Comparison of ENCODE assay signal across 1 cellular context in the genomic region with DNA sequence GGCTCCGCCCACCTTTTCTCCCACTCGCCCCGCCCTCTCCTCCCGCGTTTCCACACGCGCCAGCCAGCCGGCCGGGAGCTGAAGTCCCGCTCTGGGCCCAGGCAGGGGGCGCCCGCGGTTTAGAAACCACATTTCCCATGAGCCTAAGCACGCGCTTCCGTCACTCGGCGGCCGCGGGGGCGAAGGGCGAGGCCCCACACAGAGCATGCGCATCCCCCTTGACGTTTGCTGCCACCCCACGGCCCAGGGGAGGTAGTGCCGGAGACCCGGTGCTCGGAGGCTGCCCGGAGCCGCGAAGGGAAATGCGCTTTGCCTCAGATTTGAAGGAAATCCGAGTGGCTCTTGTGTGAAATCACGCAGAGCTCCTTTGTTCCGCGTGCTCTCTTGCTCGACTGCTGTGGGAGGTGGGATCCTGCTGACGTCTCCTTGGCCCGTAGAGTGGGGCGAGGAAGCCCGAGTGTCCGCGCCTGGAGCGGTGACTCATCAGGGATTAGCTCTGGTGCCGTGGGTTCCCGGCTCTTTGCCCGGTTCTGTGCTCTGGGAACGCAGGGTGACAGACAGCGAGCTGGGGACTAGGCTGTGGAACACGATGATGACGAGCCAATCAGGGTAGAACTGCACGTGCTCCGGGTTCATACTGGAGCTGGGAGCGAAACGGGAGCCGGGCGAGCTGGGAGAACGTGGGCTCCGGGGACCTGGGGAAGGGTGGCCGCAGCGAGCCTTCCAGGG.
TF ChIP-seq lines count a peak whose summit lies in the region.

No MANE protein-coding gene starts in this region.

TF ChIP-seq in HepG2, 621 proteins besides CTCF, POLR2A, EP300 and RAD21 (continued from another document and continues in another):
- TF ChIP-seq, protein P1, sequence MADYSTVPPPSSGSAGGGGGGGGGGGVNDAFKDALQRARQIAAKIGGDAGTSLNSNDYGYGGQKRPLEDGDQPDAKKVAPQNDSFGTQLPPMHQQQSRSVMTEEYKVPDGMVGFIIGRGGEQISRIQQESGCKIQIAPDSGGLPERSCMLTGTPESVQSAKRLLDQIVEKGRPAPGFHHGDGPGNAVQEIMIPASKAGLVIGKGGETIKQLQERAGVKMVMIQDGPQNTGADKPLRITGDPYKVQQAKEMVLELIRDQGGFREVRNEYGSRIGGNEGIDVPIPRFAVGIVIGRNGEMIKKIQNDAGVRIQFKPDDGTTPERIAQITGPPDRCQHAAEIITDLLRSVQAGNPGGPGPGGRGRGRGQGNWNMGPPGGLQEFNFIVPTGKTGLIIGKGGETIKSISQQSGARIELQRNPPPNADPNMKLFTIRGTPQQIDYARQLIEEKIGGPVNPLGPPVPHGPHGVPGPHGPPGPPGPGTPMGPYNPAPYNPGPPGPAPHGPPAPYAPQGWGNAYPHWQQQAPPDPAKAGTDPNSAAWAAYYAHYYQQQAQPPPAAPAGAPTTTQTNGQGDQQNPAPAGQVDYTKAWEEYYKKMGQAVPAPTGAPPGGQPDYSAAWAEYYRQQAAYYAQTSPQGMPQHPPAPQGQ (CRISPR knock-in tag; IDR thresholded peaks at IDR 0.05; ENCODE audit: borderline replicate concordance), result no peak
- TF ChIP-seq ZNF780A (CRISPR knock-in tag; IDR thresholded peaks at IDR 0.05), result no peak
- TF ChIP-seq NR2F6 (IDR thresholded peaks at IDR 0.05), result no peak
- TF ChIP-seq NR2F6 (CRISPR knock-in tag; IDR thresholded peaks at IDR 0.05), result peak; percentile 19; the same call in 1 of the 2 replicates
- peak; percentile 52; the same call in 1 of the 2 replicates for TF ChIP-seq REL (CRISPR knock-in tag; conservative IDR thresholded peaks at IDR 0.05)
- TF ChIP-seq ZNF33B (CRISPR knock-in tag; IDR thresholded peaks at IDR 0.05), result peak; percentile 56; the same call in 1 of the 2 replicates
- no peak for TF ChIP-seq CC2D1A (CRISPR knock-in tag; IDR thresholded peaks at IDR 0.05)
- TF ChIP-seq RBM22 (optimal IDR thresholded peaks at IDR 0.05; ENCODE audit: low read length), result no peak
- TF ChIP-seq ZNF451 (CRISPR knock-in tag; IDR thresholded peaks at IDR 0.05), result peak; percentile 18; the same call in 1 of the 2 replicates
- TF ChIP-seq ZNF878 (CRISPR knock-in tag; IDR thresholded peaks at IDR 0.05), result peak; percentile 37; the same call in 1 of the 2 replicates
- TF ChIP-seq, protein P2, sequence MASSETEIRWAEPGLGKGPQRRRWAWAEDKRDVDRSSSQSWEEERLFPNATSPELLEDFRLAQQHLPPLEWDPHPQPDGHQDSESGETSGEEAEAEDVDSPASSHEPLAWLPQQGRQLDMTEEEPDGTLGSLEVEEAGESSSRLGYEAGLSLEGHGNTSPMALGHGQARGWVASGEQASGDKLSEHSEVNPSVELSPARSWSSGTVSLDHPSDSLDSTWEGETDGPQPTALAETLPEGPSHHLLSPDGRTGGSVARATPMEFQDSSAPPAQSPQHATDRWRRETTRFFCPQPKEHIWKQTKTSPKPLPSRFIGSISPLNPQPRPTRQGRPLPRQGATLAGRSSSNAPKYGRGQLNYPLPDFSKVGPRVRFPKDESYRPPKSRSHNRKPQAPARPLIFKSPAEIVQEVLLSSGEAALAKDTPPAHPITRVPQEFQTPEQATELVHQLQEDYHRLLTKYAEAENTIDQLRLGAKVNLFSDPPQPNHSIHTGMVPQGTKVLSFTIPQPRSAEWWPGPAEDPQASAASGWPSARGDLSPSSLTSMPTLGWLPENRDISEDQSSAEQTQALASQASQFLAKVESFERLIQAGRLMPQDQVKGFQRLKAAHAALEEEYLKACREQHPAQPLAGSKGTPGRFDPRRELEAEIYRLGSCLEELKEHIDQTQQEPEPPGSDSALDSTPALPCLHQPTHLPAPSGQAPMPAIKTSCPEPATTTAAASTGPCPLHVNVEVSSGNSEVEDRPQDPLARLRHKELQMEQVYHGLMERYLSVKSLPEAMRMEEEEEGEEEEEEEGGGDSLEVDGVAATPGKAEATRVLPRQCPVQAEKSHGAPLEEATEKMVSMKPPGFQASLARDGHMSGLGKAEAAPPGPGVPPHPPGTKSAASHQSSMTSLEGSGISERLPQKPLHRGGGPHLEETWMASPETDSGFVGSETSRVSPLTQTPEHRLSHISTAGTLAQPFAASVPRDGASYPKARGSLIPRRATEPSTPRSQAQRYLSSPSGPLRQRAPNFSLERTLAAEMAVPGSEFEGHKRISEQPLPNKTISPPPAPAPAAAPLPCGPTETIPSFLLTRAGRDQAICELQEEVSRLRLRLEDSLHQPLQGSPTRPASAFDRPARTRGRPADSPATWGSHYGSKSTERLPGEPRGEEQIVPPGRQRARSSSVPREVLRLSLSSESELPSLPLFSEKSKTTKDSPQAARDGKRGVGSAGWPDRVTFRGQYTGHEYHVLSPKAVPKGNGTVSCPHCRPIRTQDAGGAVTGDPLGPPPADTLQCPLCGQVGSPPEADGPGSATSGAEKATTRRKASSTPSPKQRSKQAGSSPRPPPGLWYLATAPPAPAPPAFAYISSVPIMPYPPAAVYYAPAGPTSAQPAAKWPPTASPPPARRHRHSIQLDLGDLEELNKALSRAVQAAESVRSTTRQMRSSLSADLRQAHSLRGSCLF (CRISPR knock-in tag; IDR thresholded peaks at IDR 0.05; ENCODE audit: borderline replicate concordance), result 0 out of 2 replicates have a peak, but pooled peaks have one; percentile 72
- TF ChIP-seq, protein P3, sequence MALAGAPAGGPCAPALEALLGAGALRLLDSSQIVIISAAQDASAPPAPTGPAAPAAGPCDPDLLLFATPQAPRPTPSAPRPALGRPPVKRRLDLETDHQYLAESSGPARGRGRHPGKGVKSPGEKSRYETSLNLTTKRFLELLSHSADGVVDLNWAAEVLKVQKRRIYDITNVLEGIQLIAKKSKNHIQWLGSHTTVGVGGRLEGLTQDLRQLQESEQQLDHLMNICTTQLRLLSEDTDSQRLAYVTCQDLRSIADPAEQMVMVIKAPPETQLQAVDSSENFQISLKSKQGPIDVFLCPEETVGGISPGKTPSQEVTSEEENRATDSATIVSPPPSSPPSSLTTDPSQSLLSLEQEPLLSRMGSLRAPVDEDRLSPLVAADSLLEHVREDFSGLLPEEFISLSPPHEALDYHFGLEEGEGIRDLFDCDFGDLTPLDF (CRISPR knock-in tag; IDR thresholded peaks at IDR 0.05), result no peak
- peak; percentile 55 for TF ChIP-seq ZNF124 (CRISPR knock-in tag; IDR thresholded peaks at IDR 0.05)
- TF ChIP-seq, protein P4, sequence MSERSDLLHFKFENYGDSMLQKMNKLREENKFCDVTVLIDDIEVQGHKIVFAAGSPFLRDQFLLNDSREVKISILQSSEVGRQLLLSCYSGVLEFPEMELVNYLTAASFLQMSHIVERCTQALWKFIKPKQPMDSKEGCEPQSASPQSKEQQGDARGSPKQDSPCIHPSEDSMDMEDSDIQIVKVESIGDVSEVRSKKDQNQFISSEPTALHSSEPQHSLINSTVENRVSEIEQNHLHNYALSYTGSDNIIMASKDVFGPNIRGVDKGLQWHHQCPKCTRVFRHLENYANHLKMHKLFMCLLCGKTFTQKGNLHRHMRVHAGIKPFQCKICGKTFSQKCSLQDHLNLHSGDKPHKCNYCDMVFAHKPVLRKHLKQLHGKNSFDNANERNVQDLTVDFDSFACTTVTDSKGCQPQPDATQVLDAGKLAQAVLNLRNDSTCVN (CRISPR knock-in tag; IDR thresholded peaks at IDR 0.05; ENCODE audit: borderline replicate concordance), result peak; percentile 81
- no peak for TF ChIP-seq SOX13 (IDR thresholded peaks at IDR 0.05)
- TF ChIP-seq SOX13 (CRISPR knock-in tag; conservative IDR thresholded peaks at IDR 0.05 in 1 of 2, IDR thresholded peaks at IDR 0.05 in 1 of 2), result peak in 1 of 2 experiments; percentile 58; a peak in 2 of 4 replicates
- TF ChIP-seq NCOA5 (CRISPR knock-in tag; IDR thresholded peaks at IDR 0.05), result no peak
- TF ChIP-seq, protein P5, sequence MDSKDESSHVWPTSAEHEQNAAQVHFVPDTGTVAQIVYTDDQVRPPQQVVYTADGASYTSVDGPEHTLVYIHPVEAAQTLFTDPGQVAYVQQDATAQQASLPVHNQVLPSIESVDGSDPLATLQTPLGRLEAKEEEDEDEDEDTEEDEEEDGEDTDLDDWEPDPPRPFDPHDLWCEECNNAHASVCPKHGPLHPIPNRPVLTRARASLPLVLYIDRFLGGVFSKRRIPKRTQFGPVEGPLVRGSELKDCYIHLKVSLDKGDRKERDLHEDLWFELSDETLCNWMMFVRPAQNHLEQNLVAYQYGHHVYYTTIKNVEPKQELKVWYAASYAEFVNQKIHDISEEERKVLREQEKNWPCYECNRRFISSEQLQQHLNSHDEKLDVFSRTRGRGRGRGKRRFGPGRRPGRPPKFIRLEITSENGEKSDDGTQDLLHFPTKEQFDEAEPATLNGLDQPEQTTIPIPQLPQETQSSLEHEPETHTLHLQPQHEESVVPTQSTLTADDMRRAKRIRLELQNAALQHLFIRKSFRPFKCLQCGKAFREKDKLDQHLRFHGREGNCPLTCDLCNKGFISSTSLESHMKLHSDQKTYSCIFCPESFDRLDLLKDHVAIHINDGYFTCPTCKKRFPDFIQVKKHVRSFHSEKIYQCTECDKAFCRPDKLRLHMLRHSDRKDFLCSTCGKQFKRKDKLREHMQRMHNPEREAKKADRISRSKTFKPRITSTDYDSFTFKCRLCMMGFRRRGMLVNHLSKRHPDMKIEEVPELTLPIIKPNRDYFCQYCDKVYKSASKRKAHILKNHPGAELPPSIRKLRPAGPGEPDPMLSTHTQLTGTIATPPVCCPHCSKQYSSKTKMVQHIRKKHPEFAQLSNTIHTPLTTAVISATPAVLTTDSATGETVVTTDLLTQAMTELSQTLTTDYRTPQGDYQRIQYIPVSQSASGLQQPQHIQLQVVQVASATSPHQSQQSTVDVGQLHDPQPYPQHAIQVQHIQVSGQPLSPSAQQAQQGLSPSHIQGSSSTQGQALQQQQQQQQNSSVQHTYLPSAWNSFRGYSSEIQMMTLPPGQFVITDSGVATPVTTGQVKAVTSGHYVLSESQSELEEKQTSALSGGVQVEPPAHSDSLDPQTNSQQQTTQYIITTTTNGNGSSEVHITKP (CRISPR knock-in tag; IDR thresholded peaks at IDR 0.05; ENCODE audit: low read depth), result 0 out of 2 replicates have a peak, but pooled peaks have one; percentile 27
- peak; percentile 1 for TF ChIP-seq ZNF589 (CRISPR knock-in tag; conservative IDR thresholded peaks at IDR 0.05)
- TF ChIP-seq, protein P6, sequence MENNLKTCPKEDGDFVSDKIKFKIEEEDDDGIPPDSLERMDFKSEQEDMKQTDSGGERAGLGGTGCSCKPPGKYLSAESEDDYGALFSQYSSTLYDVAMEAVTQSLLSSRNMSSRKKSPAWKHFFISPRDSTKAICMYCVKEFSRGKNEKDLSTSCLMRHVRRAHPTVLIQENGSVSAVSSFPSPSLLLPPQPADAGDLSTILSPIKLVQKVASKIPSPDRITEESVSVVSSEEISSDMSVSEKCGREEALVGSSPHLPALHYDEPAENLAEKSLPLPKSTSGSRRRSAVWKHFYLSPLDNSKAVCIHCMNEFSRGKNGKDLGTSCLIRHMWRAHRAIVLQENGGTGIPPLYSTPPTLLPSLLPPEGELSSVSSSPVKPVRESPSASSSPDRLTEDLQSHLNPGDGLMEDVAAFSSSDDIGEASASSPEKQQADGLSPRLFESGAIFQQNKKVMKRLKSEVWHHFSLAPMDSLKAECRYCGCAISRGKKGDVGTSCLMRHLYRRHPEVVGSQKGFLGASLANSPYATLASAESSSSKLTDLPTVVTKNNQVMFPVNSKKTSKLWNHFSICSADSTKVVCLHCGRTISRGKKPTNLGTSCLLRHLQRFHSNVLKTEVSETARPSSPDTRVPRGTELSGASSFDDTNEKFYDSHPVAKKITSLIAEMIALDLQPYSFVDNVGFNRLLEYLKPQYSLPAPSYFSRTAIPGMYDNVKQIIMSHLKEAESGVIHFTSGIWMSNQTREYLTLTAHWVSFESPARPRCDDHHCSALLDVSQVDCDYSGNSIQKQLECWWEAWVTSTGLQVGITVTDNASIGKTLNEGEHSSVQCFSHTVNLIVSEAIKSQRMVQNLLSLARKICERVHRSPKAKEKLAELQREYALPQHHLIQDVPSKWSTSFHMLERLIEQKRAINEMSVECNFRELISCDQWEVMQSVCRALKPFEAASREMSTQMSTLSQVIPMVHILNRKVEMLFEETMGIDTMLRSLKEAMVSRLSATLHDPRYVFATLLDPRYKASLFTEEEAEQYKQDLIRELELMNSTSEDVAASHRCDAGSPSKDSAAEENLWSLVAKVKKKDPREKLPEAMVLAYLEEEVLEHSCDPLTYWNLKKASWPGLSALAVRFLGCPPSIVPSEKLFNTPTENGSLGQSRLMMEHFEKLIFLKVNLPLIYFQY (CRISPR knock-in tag; IDR thresholded peaks at IDR 0.05; ENCODE audit: borderline replicate concordance), result no peak; the same call in 1 of the 2 replicates
- TF ChIP-seq HNRNPK (IDR thresholded peaks at IDR 0.05; ENCODE audit: low read depth, low read length, poor library complexity, severe bottlenecking), result peak; percentile 96
- TF ChIP-seq NR2C2 (CRISPR knock-in tag; IDR thresholded peaks at IDR 0.05; ENCODE audit: borderline replicate concordance), result peak; percentile 97
- no peak for TF ChIP-seq GATA4 (IDR thresholded peaks at IDR 0.05; ENCODE audit: borderline replicate concordance, low read depth)
- TF ChIP-seq, protein P7, sequence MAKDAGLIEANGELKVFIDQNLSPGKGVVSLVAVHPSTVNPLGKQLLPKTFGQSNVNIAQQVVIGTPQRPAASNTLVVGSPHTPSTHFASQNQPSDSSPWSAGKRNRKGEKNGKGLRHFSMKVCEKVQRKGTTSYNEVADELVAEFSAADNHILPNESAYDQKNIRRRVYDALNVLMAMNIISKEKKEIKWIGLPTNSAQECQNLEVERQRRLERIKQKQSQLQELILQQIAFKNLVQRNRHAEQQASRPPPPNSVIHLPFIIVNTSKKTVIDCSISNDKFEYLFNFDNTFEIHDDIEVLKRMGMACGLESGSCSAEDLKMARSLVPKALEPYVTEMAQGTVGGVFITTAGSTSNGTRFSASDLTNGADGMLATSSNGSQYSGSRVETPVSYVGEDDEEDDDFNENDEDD (CRISPR knock-in tag; IDR thresholded peaks at IDR 0.05; ENCODE audit: borderline replicate concordance), result peak; percentile 84; the same call in 1 of the 2 replicates
- 0 out of 2 replicates have a peak, but pooled peaks have one; percentile 44 for TF ChIP-seq ZNF563 (CRISPR knock-in tag; IDR thresholded peaks at IDR 0.05)
- TF ChIP-seq ZNF614 (CRISPR knock-in tag; IDR thresholded peaks at IDR 0.05; ENCODE audit: borderline replicate concordance), result peak; percentile 45; the same call in 1 of the 2 replicates
